ENCODE assay signal across 1 cellular context in the genomic region with DNA sequence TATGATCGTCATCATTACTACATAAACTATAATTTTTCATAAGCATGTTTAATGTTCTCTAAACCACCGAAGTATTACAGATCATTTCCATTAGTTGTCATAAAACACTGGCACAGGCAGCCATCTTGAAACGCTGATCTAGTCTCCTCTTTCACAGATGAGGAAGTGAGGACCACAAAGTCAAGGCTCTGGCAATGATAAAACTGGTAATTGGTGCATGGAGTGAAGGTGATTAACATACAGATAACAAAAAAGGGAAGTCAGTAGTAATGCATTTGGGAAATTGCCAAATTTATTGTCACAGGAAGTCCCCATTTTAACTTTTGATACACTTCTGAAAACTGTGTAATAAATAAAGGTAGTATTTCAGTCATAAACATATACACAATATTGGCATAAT.
TF ChIP-seq lines count a peak whose summit lies in the region.

No MANE protein-coding gene starts in this region.

TF ChIP-seq in K562, 482 proteins besides CTCF, POLR2A, EP300 and RAD21 (continued from another document):
- TF ChIP-seq E2F1 (CRISPR knock-in tag; IDR thresholded peaks at IDR 0.05), result no peak
- TF ChIP-seq CCNT2 (IDR thresholded peaks at IDR 0.05; ENCODE audit: borderline replicate concordance, extremely low read depth, insufficient read length, low read depth, low read length), result peak; percentile 79
- TF ChIP-seq ZNF318 (IDR thresholded peaks at IDR 0.05; ENCODE audit: borderline replicate concordance in 1 of 2, low read depth in 1 of 2), result 0 out of 4 replicates have a peak, but pooled peaks of 1 of the 2 experiments have one; percentile 25
- peak; percentile 41; the same call in 1 of the 2 replicates for TF ChIP-seq FOSL1 (tag; conservative IDR thresholded peaks at IDR 0.05)
- TF ChIP-seq SPI1 (IDR thresholded peaks at IDR 0.05; ENCODE audit: borderline replicate concordance, low read depth, low read length), result peak; percentile 100
- peak; percentile 96 for TF ChIP-seq SMARCE1 (IDR thresholded peaks at IDR 0.05)
- TF ChIP-seq MTA1 (IDR thresholded peaks at IDR 0.05; ENCODE audit: borderline replicate concordance), result peak; percentile 24; the same call in 1 of the 2 replicates
